In genomic region chr2:69946351-69947077, GRCh38 we compare ENCODE assay signal across 1 cellular context.
A peak's percentile ranks its signal among the peaks of the same experiment; 100 is the strongest.
TF ChIP-seq lines count a peak whose summit lies in the region.

No MANE protein-coding gene starts in this region.

TF ChIP-seq in K562, 482 proteins besides CTCF, POLR2A, EP300 and RAD21 (continued from another document and continues in another):
- TF ChIP-seq, protein P1, sequence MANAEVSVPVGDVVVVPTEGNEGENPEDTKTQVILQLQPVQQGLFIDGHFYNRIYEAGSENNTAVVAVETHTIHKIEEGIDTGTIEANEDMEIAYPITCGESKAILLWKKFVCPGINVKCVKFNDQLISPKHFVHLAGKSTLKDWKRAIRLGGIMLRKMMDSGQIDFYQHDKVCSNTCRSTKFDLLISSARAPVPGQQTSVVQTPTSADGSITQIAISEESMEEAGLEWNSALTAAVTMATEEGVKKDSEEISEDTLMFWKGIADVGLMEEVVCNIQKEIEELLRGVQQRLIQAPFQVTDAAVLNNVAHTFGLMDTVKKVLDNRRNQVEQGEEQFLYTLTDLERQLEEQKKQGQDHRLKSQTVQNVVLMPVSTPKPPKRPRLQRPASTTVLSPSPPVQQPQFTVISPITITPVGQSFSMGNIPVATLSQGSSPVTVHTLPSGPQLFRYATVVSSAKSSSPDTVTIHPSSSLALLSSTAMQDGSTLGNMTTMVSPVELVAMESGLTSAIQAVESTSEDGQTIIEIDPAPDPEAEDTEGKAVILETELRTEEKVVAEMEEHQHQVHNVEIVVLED (CRISPR knock-in tag; IDR thresholded peaks at IDR 0.05) = no peak
- TF ChIP-seq ZNF444 (CRISPR knock-in tag; IDR thresholded peaks at IDR 0.05) (no peak), RFX7 (CRISPR knock-in tag; IDR thresholded peaks at IDR 0.05) (no peak), AFF1 (IDR thresholded peaks at IDR 0.05; ENCODE audit: low read depth in 1 of 2, partially characterized antibody in 2 of 2) (no peak), ZNF589 (CRISPR knock-in tag; IDR thresholded peaks at IDR 0.05; ENCODE audit: low read depth) (peak; percentile 78; the same call in 1 of the 2 replicates), FOXJ3 (CRISPR knock-in tag; IDR thresholded peaks at IDR 0.05) (no peak), TEAD4 (IDR thresholded peaks at IDR 0.05; ENCODE audit: low read length) (peak; percentile 24; the same call in 1 of the 2 replicates), TEAD4 (CRISPR knock-in tag; IDR thresholded peaks at IDR 0.05; ENCODE audit: borderline replicate concordance) (no peak), ZNF398 (CRISPR knock-in tag; IDR thresholded peaks at IDR 0.05) (no peak), HNRNPUL1 (IDR thresholded peaks at IDR 0.05; ENCODE audit: low read length) (no peak), ZBTB2 (IDR thresholded peaks at IDR 0.05) (0 out of 2 replicates have a peak, but pooled peaks have one; percentile 25), POLR2AphosphoS5 (IDR thresholded peaks at IDR 0.05; ENCODE audit: control insufficient read depth, insufficient read depth, low read depth, low read length) (no peak), PTRF (tag; IDR thresholded peaks at IDR 0.05) (no peak), KLF1 (tag; IDR thresholded peaks at IDR 0.05) (no peak), TAF7 (tag; IDR thresholded peaks at IDR 0.05) (no peak), FOXJ2 (tag; IDR thresholded peaks at IDR 0.05) (no peak), ZNF644 (tag; IDR thresholded peaks at IDR 0.05; ENCODE audit: low read depth) (0 out of 2 replicates have a peak, but pooled peaks have one; percentile 25), SMAD2 (IDR thresholded peaks at IDR 0.05; ENCODE audit: low read depth, low read length) (no peak), HNRNPL (IDR thresholded peaks at IDR 0.05; ENCODE audit: low read depth, low read length) (no peak), CBX5 (IDR thresholded peaks at IDR 0.05; ENCODE audit: borderline replicate concordance, low read depth) (no peak), ZNF584 (CRISPR knock-in tag; IDR thresholded peaks at IDR 0.05; ENCODE audit: low read depth) (peak; percentile 88), ZNF146 (CRISPR knock-in tag; IDR thresholded peaks at IDR 0.05; ENCODE audit: unreplicated experiment) (no peak), GTF2F1 (IDR thresholded peaks at IDR 0.05; ENCODE audit: low read depth, low read length) (no peak), ATF7 (IDR thresholded peaks at IDR 0.05) (0 out of 2 replicates have a peak, but pooled peaks have one; percentile 10), ZNF41 (CRISPR knock-in tag; conservative IDR thresholded peaks at IDR 0.05) (peak; percentile 52; the same call in 1 of the 2 replicates), PHB2 (IDR thresholded peaks at IDR 0.05; ENCODE audit: low read depth) (no peak), MEIS2 (IDR thresholded peaks at IDR 0.05; ENCODE audit: partially characterized antibody) (no peak), PKNOX1 (IDR thresholded peaks at IDR 0.05) (peak; percentile 24; the same call in 1 of the 2 replicates), ZNF24 (IDR thresholded peaks at IDR 0.05) (no peak), ZNF778 (CRISPR knock-in tag; IDR thresholded peaks at IDR 0.05) (no peak), DPF2 (IDR thresholded peaks at IDR 0.05) (peak; percentile 77), RBM25 (IDR thresholded peaks at IDR 0.05; ENCODE audit: low read depth, low read length, severe bottlenecking) (no peak), FOSL1 (tag; conservative IDR thresholded peaks at IDR 0.05) (peak; percentile 86), ZNF165 (CRISPR knock-in tag; IDR thresholded peaks at IDR 0.05; ENCODE audit: borderline replicate concordance) (no peak), E2F5 (CRISPR knock-in tag; IDR thresholded peaks at IDR 0.05) (no peak), ZEB2 (IDR thresholded peaks at IDR 0.05) (peak; percentile 63; the same call in 1 of the 2 replicates), SPI1 (IDR thresholded peaks at IDR 0.05; ENCODE audit: borderline replicate concordance, low read depth, low read length) (peak; percentile 70; the same call in 1 of the 2 replicates), PPARD (CRISPR knock-in tag; IDR thresholded peaks at IDR 0.05) (no peak), PBX2 (CRISPR knock-in tag; IDR thresholded peaks at IDR 0.05; ENCODE audit: low read depth) (no peak), PBX2 (tag; conservative IDR thresholded peaks at IDR 0.05; ENCODE audit: low read depth) (no peak), SMAD4 (CRISPR knock-in tag; conservative IDR thresholded peaks at IDR 0.05) (peak; percentile 62; the same call in 1 of the 2 replicates), ATF2 (CRISPR knock-in tag; IDR thresholded peaks at IDR 0.05) (no peak)
- TF ChIP-seq, protein P2, sequence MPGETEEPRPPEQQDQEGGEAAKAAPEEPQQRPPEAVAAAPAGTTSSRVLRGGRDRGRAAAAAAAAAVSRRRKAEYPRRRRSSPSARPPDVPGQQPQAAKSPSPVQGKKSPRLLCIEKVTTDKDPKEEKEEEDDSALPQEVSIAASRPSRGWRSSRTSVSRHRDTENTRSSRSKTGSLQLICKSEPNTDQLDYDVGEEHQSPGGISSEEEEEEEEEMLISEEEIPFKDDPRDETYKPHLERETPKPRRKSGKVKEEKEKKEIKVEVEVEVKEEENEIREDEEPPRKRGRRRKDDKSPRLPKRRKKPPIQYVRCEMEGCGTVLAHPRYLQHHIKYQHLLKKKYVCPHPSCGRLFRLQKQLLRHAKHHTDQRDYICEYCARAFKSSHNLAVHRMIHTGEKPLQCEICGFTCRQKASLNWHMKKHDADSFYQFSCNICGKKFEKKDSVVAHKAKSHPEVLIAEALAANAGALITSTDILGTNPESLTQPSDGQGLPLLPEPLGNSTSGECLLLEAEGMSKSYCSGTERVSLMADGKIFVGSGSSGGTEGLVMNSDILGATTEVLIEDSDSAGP (CRISPR knock-in tag; IDR thresholded peaks at IDR 0.05) = no peak
- TF ChIP-seq, protein P3, sequence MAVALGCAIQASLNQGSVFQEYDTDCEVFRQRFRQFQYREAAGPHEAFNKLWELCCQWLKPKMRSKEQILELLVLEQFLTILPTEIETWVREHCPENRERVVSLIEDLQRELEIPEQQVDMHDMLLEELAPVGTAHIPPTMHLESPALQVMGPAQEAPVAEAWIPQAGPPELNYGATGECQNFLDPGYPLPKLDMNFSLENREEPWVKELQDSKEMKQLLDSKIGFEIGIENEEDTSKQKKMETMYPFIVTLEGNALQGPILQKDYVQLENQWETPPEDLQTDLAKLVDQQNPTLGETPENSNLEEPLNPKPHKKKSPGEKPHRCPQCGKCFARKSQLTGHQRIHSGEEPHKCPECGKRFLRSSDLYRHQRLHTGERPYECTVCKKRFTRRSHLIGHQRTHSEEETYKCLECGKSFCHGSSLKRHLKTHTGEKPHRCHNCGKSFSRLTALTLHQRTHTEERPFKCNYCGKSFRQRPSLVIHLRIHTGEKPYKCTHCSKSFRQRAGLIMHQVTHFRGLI (CRISPR knock-in tag; IDR thresholded peaks at IDR 0.05) = no peak
